In the genomic region with DNA sequence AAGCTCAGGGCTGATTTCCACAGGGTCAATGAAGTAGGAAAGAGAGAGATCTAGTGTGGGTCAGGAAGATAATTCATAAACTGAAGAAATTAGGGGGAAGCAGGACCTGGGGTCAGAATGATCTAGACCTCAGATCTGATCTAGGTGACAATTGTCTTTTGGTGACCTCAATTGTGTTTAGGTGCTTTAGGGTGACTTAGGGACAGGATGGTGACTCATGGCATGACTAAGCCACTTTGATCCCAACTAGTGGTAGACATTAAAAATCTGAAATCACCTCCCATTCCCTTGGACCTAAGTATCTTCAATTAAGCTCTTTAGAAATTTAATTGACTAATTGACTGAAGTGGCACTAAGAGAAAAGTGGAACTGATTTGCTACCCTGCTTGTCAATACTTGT, we compare ENCODE assay signal across 17 cellular contexts. TPM values are rescaled to one million over a fixed set of nuclear protein-coding genes. Genes with fewer than 3 reads are reported as not detected.
DNase-seq lines count a peak whose midpoint lies in the region; ATAC-seq, FAIRE-seq and TF ChIP-seq lines count a peak whose summit lies in the region.
"Had no signal": no experiment of that assay in that cellular context is flagged by ENCODE, and none has a peak within 500 bp of the region (broad histone marks: within the 10 kb centered on the region; RNA-seq: fewer than 3 reads in every experiment).

No MANE protein-coding gene starts in this region.

- H3K9me3 Mint-ChIP-seq in activated CD8-positive, alpha-beta T cell treated with anti-CD3 and anti-CD28 coated beads for 36 hours, result peaks cover 8% of the 10 kb centered on the region
- no peaks in the 10 kb centered on the region for H3K9me3 Mint-ChIP-seq in activated CD8-positive, alpha-beta T cell treated with anti-CD3 and anti-CD28 coated beads, Interleukin-2, amount 10 ng/mL, durations not matched to agents 7 days and 5 days (ENCODE audit: insufficient read depth)

- CTCF ChIA-PET in activated CD8-positive, alpha-beta T cell treated with anti-CD3 and anti-CD28 coated beads for 36 hours (lab: Charles Lee), result interaction anchor here (0.8 to 1.7 kb wide), 4 partner anchors 9 to 287 kb away, joined by 3 to 6 read pairs (median 4); no protein-coding TSS in a partner anchor
- CTCF ChIA-PET in activated CD8-positive, alpha-beta T cell treated with anti-CD3 and anti-CD28 coated beads, Interleukin-2, amount 10 ng/mL, durations not matched to agents 7 days and 5 days (lab: Charles Lee), result no interaction called here
- CTCF ChIA-PET in K562 (lab: Yijun Ruan, JAX; ENCODE audit: low intra/inter-chr PET ratio), result no interaction called here

- no peak overlapping the region for H2AFZ ChIP-seq in K562 (ENCODE audit: low read depth, low read length)

- H3K9me1 ChIP-seq in K562 (ENCODE audit: control insufficient read depth, insufficient read depth, low read length), result no peaks in the 10 kb centered on the region

- H3K4me3 Mint-ChIP-seq in activated CD8-positive, alpha-beta T cell treated with anti-CD3 and anti-CD28 coated beads for 36 hours, result no peak overlapping the region
- H3K4me3 Mint-ChIP-seq in activated CD8-positive, alpha-beta T cell treated with anti-CD3 and anti-CD28 coated beads, Interleukin-2, amount 10 ng/mL, durations not matched to agents 7 days and 5 days, result no peak overlapping the region
- H3K4me3 Mint-ChIP-seq: CD4-positive, alpha-beta T cell had no signal

- H3K9me3 ChIP-seq in K562 (replicated peaks; ENCODE audit: control insufficient read depth, insufficient read depth, low read depth, low read length), result no peaks in the 10 kb centered on the region; the same call in none of the 2 replicates
- H3K9me3 ChIP-seq: A549, SJSA1 had no signal

- intact Hi-C loops in activated CD8-positive, alpha-beta T cell treated with anti-CD3 and anti-CD28 coated beads for 36 hours (cut with micrococcal nuclease), result no loop called here
- intact Hi-C loops in K562 (cut with micrococcal nuclease), result no loop called here

- H3K36me3 Mint-ChIP-seq in activated CD8-positive, alpha-beta T cell treated with anti-CD3 and anti-CD28 coated beads for 36 hours (ENCODE audit: low read depth), result peaks cover 2% of the 10 kb centered on the region
- no peaks in the 10 kb centered on the region for H3K36me3 Mint-ChIP-seq in activated CD8-positive, alpha-beta T cell treated with anti-CD3 and anti-CD28 coated beads, Interleukin-2, amount 10 ng/mL, durations not matched to agents 7 days and 5 days (ENCODE audit: low read depth)

- TF ChIP-seq RAD21 in K562 (CRISPR knock-in tag; conservative IDR thresholded peaks at IDR 0.05 in 1 of 2, IDR thresholded peaks at IDR 0.05 in 1 of 2), result no peak

- BruUV-seq in K562 (replicated peaks; lab: Mats Ljungman, UMichigan), result no TSS peak

- in situ Hi-C loops in K562 (cut with MboI), result no loop called here

- POLR2A ChIA-PET in activated CD8-positive, alpha-beta T cell treated with anti-CD3 and anti-CD28 coated beads for 36 hours (lab: Charles Lee), result no interaction called here
- POLR2A ChIA-PET in activated CD8-positive, alpha-beta T cell treated with anti-CD3 and anti-CD28 coated beads, Interleukin-2, amount 10 ng/mL, durations not matched to agents 7 days and 5 days (lab: Charles Lee), result no interaction called here
- POLR2A ChIA-PET in K562 (lab: Yijun Ruan, JAX), result no interaction called here

- TF ChIP-seq EP300 in K562 (IDR thresholded peaks at IDR 0.05; ENCODE audit: low read length), result no peak

- no peak for TF ChIP-seq POLR2A in K562 (conservative IDR thresholded peaks at IDR 0.05)

- no peak overlapping the region for H3K4me3 ChIP-seq in K562
- H3K4me3 ChIP-seq: A549, SJSA1 had no signal

- ATAC-seq in activated CD8-positive, alpha-beta T cell treated with anti-CD3 and anti-CD28 coated beads for 36 hours, result peak; percentile 39
- no peak for ATAC-seq in activated CD8-positive, alpha-beta T cell treated with anti-CD3 and anti-CD28 coated beads, Interleukin-2, amount 10 ng/mL, durations not matched to agents 7 days and 5 days
- no peak for ATAC-seq in K562
- ATAC-seq in GM21825 (IDR thresholded peaks at IDR 0.05; ENCODE audit: unreplicated experiment), result no peak
- ATAC-seq: A549, Panc1 had no signal

- H3K4me1 Mint-ChIP-seq in activated CD8-positive, alpha-beta T cell treated with anti-CD3 and anti-CD28 coated beads for 36 hours (ENCODE audit: low read depth), result no peaks in the 10 kb centered on the region
- H3K4me1 Mint-ChIP-seq in activated CD8-positive, alpha-beta T cell treated with anti-CD3 and anti-CD28 coated beads, Interleukin-2, amount 10 ng/mL, durations not matched to agents 7 days and 5 days (ENCODE audit: low read depth), result no peaks in the 10 kb centered on the region

- no peaks in the 10 kb centered on the region for H3K4me1 ChIP-seq in K562 (replicated peaks in 1 of 2; ENCODE audit: control insufficient read depth in 2 of 2, insufficient read depth in 2 of 2, low read length in 2 of 2)
- H3K4me1 ChIP-seq: A549, SJSA1 had no signal

- no peaks in the 10 kb centered on the region for H3K79me2 ChIP-seq in K562 (ENCODE audit: control insufficient read depth, insufficient read depth, low read length)

- no peak overlapping the region for H3K4me2 ChIP-seq in K562 (ENCODE audit: insufficient read depth, low read length)
- H3K4me2 ChIP-seq: A549 had no signal

- H3K27me3 Mint-ChIP-seq in activated CD8-positive, alpha-beta T cell treated with anti-CD3 and anti-CD28 coated beads for 36 hours, result peaks cover 20% of the 10 kb centered on the region
- peaks cover 10% of the 10 kb centered on the region for H3K27me3 Mint-ChIP-seq in activated CD8-positive, alpha-beta T cell treated with anti-CD3 and anti-CD28 coated beads, Interleukin-2, amount 10 ng/mL, durations not matched to agents 7 days and 5 days (ENCODE audit: low read depth)

- H3K27ac Mint-ChIP-seq in activated CD8-positive, alpha-beta T cell treated with anti-CD3 and anti-CD28 coated beads for 36 hours, result no peak overlapping the region
- H3K27ac Mint-ChIP-seq in activated CD8-positive, alpha-beta T cell treated with anti-CD3 and anti-CD28 coated beads, Interleukin-2, amount 10 ng/mL, durations not matched to agents 7 days and 5 days, result no peak overlapping the region
- H3K27ac Mint-ChIP-seq: CD4-positive, alpha-beta T cell had no signal

- no peaks in the 10 kb centered on the region for H4K20me1 ChIP-seq in K562 (replicated peaks; ENCODE audit: control insufficient read depth, insufficient read depth, low read length)

- no peak for TF ChIP-seq CTCF in activated CD8-positive, alpha-beta T cell treated with anti-CD3 and anti-CD28 coated beads for 36 hours (IDR thresholded peaks at IDR 0.05)
- no peak for TF ChIP-seq CTCF in K562 (IDR thresholded peaks at IDR 0.05 in 2 of 3, conservative IDR thresholded peaks at IDR 0.05 in 1 of 3; ENCODE audit: insufficient read depth in 2 of 3, low read depth in 1 of 3, low read length in 3 of 3)

- no peaks in the 10 kb centered on the region for H3K36me3 ChIP-seq in K562 (ENCODE audit: control insufficient read depth, insufficient read depth, low read length)
- H3K36me3 ChIP-seq: SJSA1 had no signal

- no peaks in the 10 kb centered on the region for H3K27me3 ChIP-seq in K562 (ENCODE audit: control insufficient read depth in 2 of 2, insufficient read depth in 2 of 2, low read length in 2 of 2)
- H3K27me3 ChIP-seq: SJSA1 had no signal

- no peak overlapping the region for H3K9ac ChIP-seq in K562 (ENCODE audit: insufficient read depth in 1 of 2, low read depth in 2 of 2, low read length in 2 of 2)

- DNase-seq in activated CD8-positive, alpha-beta T cell treated with anti-CD3 and anti-CD28 coated beads for 36 hours, result peak; percentile 4
- DNase-seq in activated CD8-positive, alpha-beta T cell treated with anti-CD3 and anti-CD28 coated beads, Interleukin-2, amount 10 ng/mL, durations not matched to agents 7 days and 5 days, result no peak
- DNase-seq in NCI-H1436 (lab: John Stamatoyannopoulos, UW) (peak; percentile 5), K562 (ENCODE audit: extremely low read depth in 1 of 4, low spot score in 3 of 4) (no peak), COLO829 (ENCODE audit: low spot score) (no peak), HuH-7 (ENCODE audit: low spot score) (no peak)
- DNase-seq: CD4-positive, alpha-beta T cell; NCI-H1092; NCI-H2081; NCI-H524 had no signal

- H3K27ac ChIP-seq in K562 (ENCODE audit: extremely low read depth, low read depth, low read length), result no peak overlapping the region
- H3K27ac ChIP-seq: A549, SJSA1 had no signal

- FAIRE-seq in K562 (lab: Jason Lieb, UNC), result no peak
- FAIRE-seq: A549, H1 had no signal

TF ChIP-seq in K562, 482 proteins besides CTCF, POLR2A, EP300 and RAD21 (continues in another document):
- TF ChIP-seq JUND (IDR thresholded peaks at IDR 0.05; ENCODE audit: borderline replicate concordance, low read depth, low read length) (no peak), JUND (tag; IDR thresholded peaks at IDR 0.05; ENCODE audit: borderline replicate concordance, low read depth, low read length) (peak; percentile 54; the same call in 2 of the 3 replicates), KAT7 (CRISPR knock-in tag; IDR thresholded peaks at IDR 0.05; ENCODE audit: borderline replicate concordance) (no peak), SMAD2 (IDR thresholded peaks at IDR 0.05; ENCODE audit: low read depth, low read length) (no peak), ZNF282 (CRISPR knock-in tag; IDR thresholded peaks at IDR 0.05) (no peak), ESRRB (CRISPR knock-in tag; IDR thresholded peaks at IDR 0.05; ENCODE audit: borderline replicate concordance) (no peak), OTX1 (CRISPR knock-in tag; IDR thresholded peaks at IDR 0.05) (no peak)

RNA-seq across cellular contexts. Expression of gene GRXCR1, which starts 36.7 kb away (rescaled TPM):
- not detected for total RNA-seq in activated CD8-positive, alpha-beta T cell treated with anti-CD3 and anti-CD28 coated beads for 36 hours
- not detected for total RNA-seq in activated CD8-positive, alpha-beta T cell treated with anti-CD3 and anti-CD28 coated beads, Interleukin-2, amount 10 ng/mL, durations not matched to agents 7 days and 5 days
- total RNA-seq in K562 (2011; cell fraction: chromatin; rRNA removed; ENCODE audit: low replicate concordance), result not detected in 2 replicates
- not detected in 2 replicates for total RNA-seq in K562 (2011; cell fraction: nucleolus; rRNA removed)
- total RNA-seq in K562 (2011; cell fraction: nucleoplasm; rRNA removed), result not detected in 2 replicates
- total RNA-seq in K562 (2014; rRNA removed) (not detected in 2 replicates), K562 (2014; rRNA removed; fragmentation: Illumina TruSeq; extraction: Trizol) (not detected in 2 replicates), K562 (2015; rRNA removed; fragmentation: Illumina TruSeq; extraction: Trizol) (not detected in 2 replicates), K562 (2021) (not detected in 2 replicates)
- polyA plus RNA-seq in K562 (2011; rRNA removed) (not detected in 2 replicates), K562 (2014; fragmentation: Illumina TruSeq; extraction: Trizol) (not detected in 2 replicates), K562 (2014; fragmentation: Nextera tagmentation; extraction: Ambion mirVana) (not detected), K562 (2014; rRNA removed) (not detected in 2 replicates)
- polyA plus RNA-seq in K562 (2011; cell fraction: cytosol; rRNA removed), result not detected in 2 replicates
- not detected in 2 replicates for polyA plus RNA-seq in K562 (2011; cell fraction: nucleus; rRNA removed)
- not detected in 2 replicates for polyA plus RNA-seq in K562 (2012)
- not detected in 2 replicates for polyA minus RNA-seq in K562 (2011; rRNA and poly(A)+ RNA removed)
- polyA minus RNA-seq in K562 (2011; cell fraction: cytosol; rRNA and poly(A)+ RNA removed), result not detected in 2 replicates
- not detected in 2 replicates for polyA minus RNA-seq in K562 (2011; cell fraction: nucleus; rRNA and poly(A)+ RNA removed)
- total RNA-seq: CD4-positive, alpha-beta T cell; H1; M059J; SJSA1 had no signal
- polyA plus RNA-seq: A549, BJ, H1 had no signal

Comparison
In these comparisons a context has a peak if more than half of its experiments do, and no peak if none do; other contexts are left out.
1. DNase-seq: peak in activated CD8-positive, alpha-beta T cell treated with anti-CD3 and anti-CD28 coated beads for 36 hours (single experiment) and NCI-H1436 (single experiment); none in activated CD8-positive, alpha-beta T cell treated with anti-CD3 and anti-CD28 coated beads, Interleukin-2, amount 10 ng/mL, durations not matched to agents 7 days and 5 days (single experiment), K562 (0 of 4), COLO829 (single experiment) and HuH-7 (single experiment).